32 cellular contexts compared by ENCODE assay signal in the genomic region with DNA sequence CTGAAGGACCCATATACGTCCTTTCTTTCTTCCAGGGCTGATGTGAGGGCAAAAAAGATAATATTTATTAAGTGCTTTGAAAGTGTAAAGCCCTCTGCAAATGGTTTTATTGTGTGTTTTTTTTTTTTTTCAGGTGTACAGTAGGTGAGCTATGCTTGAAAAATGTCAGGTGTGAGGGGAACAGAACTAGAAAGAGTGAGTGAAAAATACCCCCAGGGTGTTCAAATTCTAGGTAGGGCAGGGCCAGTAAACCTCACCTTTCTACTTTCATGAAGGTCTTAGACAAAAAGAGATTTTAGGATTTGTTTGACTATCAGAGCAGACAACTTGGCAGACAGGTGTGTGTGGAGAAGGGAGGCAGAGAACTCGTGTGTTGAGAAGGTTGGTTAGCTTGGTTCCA.
"Had no signal": no experiment of that assay in that cellular context is flagged by ENCODE, and none has a peak within 500 bp of the region (broad histone marks: within the 10 kb centered on the region; RNA-seq: fewer than 3 reads in every experiment).

No MANE protein-coding gene starts in this region.

- DNase-seq: activated B cell treated with CpG ODN at 0.5 μM for 24 hours; activated CD4-positive, alpha-beta memory T cell treated with anti-CD3 and anti-CD28 coated beads for 36 hours; activated CD4-positive, alpha-beta T cell treated with anti-CD3 and anti-CD28 coated beads for 4 hours; activated CD4-positive, alpha-beta T cell treated with anti-CD3 and anti-CD28 coated beads, Interleukin-2, amount 50 U/mL, for 1 hour; activated CD4-positive, CD25-positive, alpha-beta regulatory T cell treated with anti-CD3 and anti-CD28 coated beads, Interleukin-2, amount 50 U/mL, for 72 hours; activated CD8-positive, alpha-beta memory T cell treated with anti-CD3 and anti-CD28 coated beads, Interleukin-2, amount 10 ng/mL, durations not matched to agents 7 days and 5 days; activated CD8-positive, alpha-beta memory T cell treated with anti-CD3 and anti-CD28 coated beads, Interleukin-2, amount 50 U/mL, for 48 hours; activated effector memory CD4-positive, alpha-beta T cell treated with Interleukin-2 at 50 U/mL for 16 hours; activated naive CD4-positive, alpha-beta T cell treated with anti-CD3 and anti-CD28 coated beads, Interleukin-2, amount 10 ng/mL, durations not matched to agents 7 days and 5 days; activated naive CD8-positive, alpha-beta T cell treated with anti-CD3 and anti-CD28 coated beads, Interleukin-2, amount 50 U/mL, for 24 hours; activated T-cell treated with anti-CD3 and anti-CD28 coated beads, Interleukin-2, amount 50 U/mL, for 48 hours; amniotic stem cell; aorta; brain microvascular endothelial cell; Kasumi-1; KG1; MG63; NCI-H1048; NCI-H1105 treated with DMSO at 0.1 percent for 48 hours; NCI-H1436; NCI-H1694; NCI-H1930; NCI-H2081 treated with DMSO at 0.1 percent for 48 hours; NCI-H345; NCI-H524 treated with DMSO at 0.1 percent for 48 hours; Right ventricle myocardium superior; SW 1271; T-helper 1 cell; T-helper 2 cell; T-helper 9 cell had no signal

- H3K27ac ChIP-seq: brain microvascular endothelial cell, cardiac muscle cell, VCaP had no signal

- H3K36me3 ChIP-seq: brain microvascular endothelial cell, cardiac muscle cell, MG63 had no signal

- H3K27me3 ChIP-seq: brain microvascular endothelial cell, cardiac muscle cell, MG63 had no signal

- ATAC-seq: activated CD8-positive, alpha-beta memory T cell treated with anti-CD3 and anti-CD28 coated beads, Interleukin-2, amount 10 ng/mL, durations not matched to agents 7 days and 5 days; activated naive CD8-positive, alpha-beta T cell treated with anti-CD3 and anti-CD28 coated beads, Interleukin-2, amount 50 U/mL, for 24 hours had no signal

- H3K9me3 ChIP-seq: MG63 had no signal

- H3K4me3 ChIP-seq: cardiac muscle cell, MG63 had no signal
